Comparison of ENCODE assay signal across 18 cellular contexts in genomic region chr6:111038534-111039252, GRCh38. TPM values are rescaled to one million over a fixed set of nuclear protein-coding genes. Genes with fewer than 3 reads are reported as not detected.
DNase-seq lines count a peak whose midpoint lies in the region; ATAC-seq and TF ChIP-seq lines count a peak whose summit lies in the region.
"Had no signal": no experiment of that assay in that cellular context is flagged by ENCODE, and none has a peak within 500 bp of the region (broad histone marks: within the 10 kb centered on the region; RNA-seq: fewer than 3 reads in every experiment).

No MANE protein-coding gene starts in this region.

- H3K36me3 Mint-ChIP-seq in activated naive CD4-positive, alpha-beta T cell treated with anti-CD3 and anti-CD28 coated beads, Interleukin-2, amount 50 U/mL, for 72 hours = peaks cover 0 to 6% of the 10 kb centered on the region in 2 donors
- no peaks in the 10 kb centered on the region for H3K36me3 Mint-ChIP-seq in stimulated activated memory B cell treated with anti-CD40 and anti-IgM and Interleukin-4, amounts not matched to agents 10 μg/mL and 1 μg/mL and 100 μg/mL, for 72 hours
- no peaks in the 10 kb centered on the region for H3K36me3 Mint-ChIP-seq in endodermal cell (ENCODE audit: low read depth)

- H3K4me1 Mint-ChIP-seq in stimulated activated memory B cell treated with anti-CD40 and anti-IgM and Interleukin-4, amounts not matched to agents 10 μg/mL and 1 μg/mL and 100 μg/mL, for 72 hours = no peaks in the 10 kb centered on the region
- H3K4me1 Mint-ChIP-seq in endodermal cell = peaks cover 3% of the 10 kb centered on the region

- no peak overlapping the region for H2AK5ac ChIP-seq in neuronal stem cell (ENCODE audit: low read depth, low read length)

- peak; percentile 89 to 98 for ATAC-seq in activated naive CD4-positive, alpha-beta T cell treated with anti-CD3 and anti-CD28 coated beads, Interleukin-2, amount 50 U/mL, for 72 hours
- ATAC-seq in GM21360 (IDR thresholded peaks at IDR 0.05; ENCODE audit: unreplicated experiment) (peak; percentile 90), HG03095 (IDR thresholded peaks at IDR 0.05; ENCODE audit: unreplicated experiment) (peak; percentile 69), HG03159 (IDR thresholded peaks at IDR 0.05; ENCODE audit: unreplicated experiment) (no peak)
- peak; percentile 74 for ATAC-seq in stimulated activated memory B cell treated with anti-CD40 and anti-IgM and Interleukin-4, amounts not matched to agents 10 μg/mL and 1 μg/mL and 100 μg/mL, for 72 hours
- ATAC-seq: left colon, right lobe of liver had no signal

- no peak overlapping the region for H3K27ac ChIP-seq in neuronal stem cell (replicated peaks; ENCODE audit: low read length)
- H3K27ac ChIP-seq in endodermal cell (ENCODE audit: low read depth, low read length) = no peak overlapping the region
- H3K27ac ChIP-seq: dorsolateral prefrontal cortex, KMS-11, right lobe of liver had no signal

- no peak overlapping the region for H2BK15ac ChIP-seq in neuronal stem cell (ENCODE audit: low read length)

- no peak overlapping the region for H3K18ac ChIP-seq in neuronal stem cell (ENCODE audit: low read length)

- no peak overlapping the region for H4K91ac ChIP-seq in neuronal stem cell (ENCODE audit: low read depth, low read length, poor library complexity)

- no peak overlapping the region for H3K9ac ChIP-seq in neuronal stem cell (ENCODE audit: low read depth, low read length, poor library complexity)
- no peak overlapping the region for H3K9ac ChIP-seq in endodermal cell (ENCODE audit: extremely low read depth, low read length, poor library complexity, severe bottlenecking)
- H3K9ac ChIP-seq: KMS-11 had no signal

- H3K36me3 ChIP-seq in neuronal stem cell (replicated peaks in 1 of 2; ENCODE audit: control insufficient read depth in 2 of 2, insufficient read depth in 2 of 2, low read length in 2 of 2) (no peaks in the 10 kb centered on the region), endodermal cell (ENCODE audit: control insufficient read depth, insufficient read depth, low read length) (no peaks in the 10 kb centered on the region)
- H3K36me3 ChIP-seq: right lobe of liver had no signal

- H2BK120ac ChIP-seq in neuronal stem cell (ENCODE audit: low read depth, low read length) = no peak overlapping the region

- DNase-seq in activated naive CD4-positive, alpha-beta T cell treated with anti-CD3 and anti-CD28 coated beads, Interleukin-2, amount 50 U/mL, for 72 hours (ENCODE audit: low spot score in 2 of 2) = peak in 1 of 2 donors; percentile 24
- no peak for DNase-seq in activated naive CD4-positive, alpha-beta T cell treated with anti-CD3 and anti-CD28 coated beads, Interleukin-2, amount 50 U/mL, for 16 hours
- DNase-seq in neuronal stem cell (ENCODE audit: low spot score) (no peak), endodermal cell (no peak)
- DNase-seq: activated CD4-positive, alpha-beta T cell treated with anti-CD3 and anti-CD28 coated beads for 4 hours; activated naive CD4-positive, alpha-beta T cell; dorsolateral prefrontal cortex; left colon; NCI-H1417; occipital lobe; right lobe of liver; Right ventricle myocardium superior; stimulated activated naive CD4-positive, alpha-beta T cell treated with Interleukin-2 at 50 U/mL for 16 hours had no signal

- H3K14ac ChIP-seq in neuronal stem cell (ENCODE audit: low read length) = no peak overlapping the region

- H3K4me2 ChIP-seq in neuronal stem cell (ENCODE audit: insufficient read depth, low read length, poor library complexity, severe bottlenecking) = no peak overlapping the region
- H3K4me2 ChIP-seq: KMS-11 had no signal

- H2AFZ ChIP-seq in neuronal stem cell (ENCODE audit: low read length) = no peak overlapping the region

- TF ChIP-seq CTCF in endodermal cell (conservative IDR thresholded peaks at IDR 0.05) = no peak

- H3K79me1 ChIP-seq in neuronal stem cell (ENCODE audit: low read depth, low read length) = no peaks in the 10 kb centered on the region

- H3K9me3 Mint-ChIP-seq in activated naive CD4-positive, alpha-beta T cell treated with anti-CD3 and anti-CD28 coated beads, Interleukin-2, amount 50 U/mL, for 72 hours = peaks cover 0 to 4% of the 10 kb centered on the region in 2 donors
- no peaks in the 10 kb centered on the region for H3K9me3 Mint-ChIP-seq in stimulated activated memory B cell treated with anti-CD40 and anti-IgM and Interleukin-4, amounts not matched to agents 10 μg/mL and 1 μg/mL and 100 μg/mL, for 72 hours
- H3K9me3 Mint-ChIP-seq in endodermal cell = peaks cover 4% of the 10 kb centered on the region

- peaks cover 9% of the 10 kb centered on the region for H3K27me3 Mint-ChIP-seq in stimulated activated memory B cell treated with anti-CD40 and anti-IgM and Interleukin-4, amounts not matched to agents 10 μg/mL and 1 μg/mL and 100 μg/mL, for 72 hours
- no peaks in the 10 kb centered on the region for H3K27me3 Mint-ChIP-seq in endodermal cell (ENCODE audit: insufficient read depth)

- H3K4me3 ChIP-seq in neuronal stem cell (ENCODE audit: low read length in 2 of 2) = no peak overlapping the region
- no peak overlapping the region for H3K4me3 ChIP-seq in endodermal cell (ENCODE audit: low read length)
- H3K4me3 ChIP-seq: dorsolateral prefrontal cortex, right lobe of liver had no signal

- H3K27me3 ChIP-seq in neuronal stem cell (ENCODE audit: control insufficient read depth in 3 of 3, insufficient read depth in 3 of 3, low read depth in 1 of 3, low read length in 3 of 3) = no peaks in the 10 kb centered on the region
- H3K27me3 ChIP-seq in endodermal cell (ENCODE audit: control insufficient read depth, insufficient read depth, low read length, poor library complexity, severe bottlenecking) = no peaks in the 10 kb centered on the region
- H3K27me3 ChIP-seq: dorsolateral prefrontal cortex, right lobe of liver had no signal

- H3K23ac ChIP-seq in neuronal stem cell (ENCODE audit: low read depth, low read length, poor library complexity) = no peak overlapping the region

- H4K8ac ChIP-seq in neuronal stem cell (ENCODE audit: low read depth, low read length) = no peak overlapping the region

- no CpG with 5 or more reads among the region's 6 CpGs for WGBS in neuronal stem cell (ENCODE audit: extremely low coverage in 2 of 2, insufficient read length in 2 of 2, insufficient replicate concordance in 1 of 2), 2 donors
- 95 to 100% methylated on average over 1 to 6 of the region's 6 CpGs for WGBS in endodermal cell (ENCODE audit: insufficient coverage in 1 of 2, insufficient read length in 1 of 2), 2 experiments

- no peaks in the 10 kb centered on the region for H3K9me3 ChIP-seq in neuronal stem cell (replicated peaks in 1 of 2; ENCODE audit: control insufficient read depth in 2 of 2, insufficient read depth in 1 of 2, low read depth in 1 of 2, low read length in 2 of 2)
- no peaks in the 10 kb centered on the region for H3K9me3 ChIP-seq in endodermal cell (ENCODE audit: control insufficient read depth, low read length)
- H3K9me3 ChIP-seq: right lobe of liver had no signal

- no peak overlapping the region for H3K4me3 Mint-ChIP-seq in stimulated activated memory B cell treated with anti-CD40 and anti-IgM and Interleukin-4, amounts not matched to agents 10 μg/mL and 1 μg/mL and 100 μg/mL, for 72 hours
- H3K4me3 Mint-ChIP-seq in endodermal cell = no peak overlapping the region

- H3K4ac ChIP-seq in neuronal stem cell (ENCODE audit: low read length) = no peak overlapping the region

- H2BK12ac ChIP-seq in neuronal stem cell (ENCODE audit: low read length) = no peak overlapping the region

- H3K4me1 ChIP-seq in neuronal stem cell (ENCODE audit: control insufficient read depth in 2 of 2, insufficient read depth in 1 of 2, low read depth in 1 of 2, low read length in 2 of 2) (no peaks in the 10 kb centered on the region), endodermal cell (ENCODE audit: control insufficient read depth, insufficient read depth, low read length) (no peaks in the 10 kb centered on the region)
- H3K4me1 ChIP-seq: right lobe of liver had no signal

- no peak overlapping the region for H3K27ac Mint-ChIP-seq in activated naive CD4-positive, alpha-beta T cell treated with anti-CD3 and anti-CD28 coated beads, Interleukin-2, amount 50 U/mL, for 72 hours
- H3K27ac Mint-ChIP-seq in stimulated activated memory B cell treated with anti-CD40 and anti-IgM and Interleukin-4, amounts not matched to agents 10 μg/mL and 1 μg/mL and 100 μg/mL, for 72 hours = no peak overlapping the region
- H3K27ac Mint-ChIP-seq in endodermal cell = no peak overlapping the region

- no peak overlapping the region for H2BK5ac ChIP-seq in neuronal stem cell (ENCODE audit: low read length)

RNA-seq across cellular contexts. Expression of gene SLC16A10, which starts 48.6 kb away (rescaled TPM):
- 1 to 10 TPM; 5.4 to 7.8 TPM for total RNA-seq in activated naive CD4-positive, alpha-beta T cell treated with anti-CD3 and anti-CD28 coated beads, Interleukin-2, amount 50 U/mL, for 72 hours
- polyA plus RNA-seq in neuronal stem cell (2013, experiment 1 of 2) = 1.6 TPM
- polyA plus RNA-seq in neuronal stem cell (2013, experiment 2 of 2) = 1.9 TPM
- 10 to 100 TPM in 1 of 2 donors, 1 to 10 TPM in 1; 8.7 to 13.8 TPM for total RNA-seq in endodermal cell
- 2.7 TPM for polyA plus RNA-seq in endodermal cell (2013, experiment 1 of 2)
- 2.5 TPM for polyA plus RNA-seq in endodermal cell (2013, experiment 2 of 2)

RNA-seq across cellular contexts. Expression of gene RPF2, which starts 56.9 kb away (rescaled TPM):
- total RNA-seq in activated naive CD4-positive, alpha-beta T cell treated with anti-CD3 and anti-CD28 coated beads, Interleukin-2, amount 50 U/mL, for 72 hours = 10 to 100 TPM; 33.1 to 41.7 TPM
- 31.4 TPM for polyA plus RNA-seq in neuronal stem cell (2013, experiment 1 of 2)
- 31.7 TPM for polyA plus RNA-seq in neuronal stem cell (2013, experiment 2 of 2)
- 10 to 100 TPM; 30.6 to 36.4 TPM for total RNA-seq in endodermal cell
- polyA plus RNA-seq in endodermal cell (2013, experiment 1 of 2) = 25.1 TPM
- 24.0 TPM for polyA plus RNA-seq in endodermal cell (2013, experiment 2 of 2)
